Comparison of ENCODE assay signal across 1 cellular context in genomic region chr2:73696521-73696920, GRCh38.
TF ChIP-seq lines count a peak whose summit lies in the region.

No MANE protein-coding gene starts in this region.

TF ChIP-seq in HEK293, 187 proteins besides CTCF, POLR2A, EP300 and RAD21 (continued from another document):
- TF ChIP-seq ZNF518A (tag by site-specific recombination; conservative IDR thresholded peaks at IDR 0.05; ENCODE audit: low read depth), result peak; percentile 65
